Comparison of ENCODE assay signal across 8 cellular contexts in the genomic region with DNA sequence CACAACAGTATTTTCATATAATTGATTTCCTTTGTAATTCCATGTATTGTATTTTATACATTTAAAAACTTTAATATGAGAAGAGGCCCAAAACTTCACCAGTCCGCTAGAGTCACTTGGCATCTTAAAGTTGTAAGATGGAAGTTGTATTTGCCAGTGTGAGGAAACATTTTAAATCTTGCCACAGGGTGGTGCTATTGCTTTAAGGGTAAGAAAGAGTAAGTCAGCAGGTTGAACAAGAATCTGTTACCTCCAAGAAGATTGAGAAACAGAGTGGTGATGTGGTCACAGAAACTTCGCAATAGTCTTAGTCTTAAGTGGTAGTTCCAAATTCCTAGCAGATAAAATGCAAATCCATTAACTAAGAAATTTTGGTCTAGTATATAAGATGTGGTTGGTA. TPM values are rescaled to one million over a fixed set of nuclear protein-coding genes. Genes with fewer than 3 reads are reported as not detected.
DNase-seq lines count a peak whose midpoint lies in the region; ATAC-seq and TF ChIP-seq lines count a peak whose summit lies in the region.

No MANE protein-coding gene starts in this region.

- no peak overlapping the region for H3K27ac Mint-ChIP-seq in activated T-helper 17 cell treated with anti-CD3 and anti-CD28 coated beads, Interleukin-2, amount 50 U/mL, for 72 hours

- H3K4me3 ChIP-seq in AG09309 (ENCODE audit: control insufficient read depth, low read depth, low read length) (no peak overlapping the region), GM12865 (ENCODE audit: low read depth, low read length) (no peak overlapping the region), heart right ventricle (no peak overlapping the region)

- H3K9me3 ChIP-seq in heart right ventricle = peaks cover 0 to 9% (median 0%) of the 10 kb centered on the region in 11 donors

- peaks cover 0 to 5% (median 0%) of the 10 kb centered on the region in 9 donors for H3K4me1 ChIP-seq in heart right ventricle

- DNase-seq in AG09309 (ENCODE audit: low read depth) (peak; percentile 97), GM12865 (ENCODE audit: low read depth) (peak; percentile 93), NCI-H460 (ENCODE audit: extremely low read depth, low read depth) (peak; percentile 68), heart right ventricle (peak in 1 of 2 donors; percentile 32), retina (peak; percentile 8)

- intact Hi-C loops in heart right ventricle (cut with DNase I) = loop anchor here in 9 of 10 donors (2.0 to 10.0 kb wide), 7 partner anchors 52 to 252 kb away; no protein-coding TSS in a partner anchor

- peaks cover 0 to under 1% (median 0%) of the 10 kb centered on the region in 7 donors for H3K27me3 ChIP-seq in heart right ventricle

- H3K36me3 Mint-ChIP-seq in activated T-helper 17 cell treated with anti-CD3 and anti-CD28 coated beads, Interleukin-2, amount 50 U/mL, for 72 hours (ENCODE audit: low read depth) = no peaks in the 10 kb centered on the region

- H3K4me3 Mint-ChIP-seq in activated T-helper 17 cell treated with anti-CD3 and anti-CD28 coated beads, Interleukin-2, amount 50 U/mL, for 72 hours = no peak overlapping the region

- 42 to 43% methylated on average over 2 of the region's 2 CpGs for WGBS in heart right ventricle, 2 donors

- H3K27ac ChIP-seq in heart right ventricle = no peak overlapping the region

- H3K27me3 Mint-ChIP-seq in activated T-helper 17 cell treated with anti-CD3 and anti-CD28 coated beads, Interleukin-2, amount 50 U/mL, for 72 hours = peaks cover under 1% of the 10 kb centered on the region

- no peaks in the 10 kb centered on the region for H3K36me3 ChIP-seq in heart right ventricle

- TF ChIP-seq CTCF in AG09309 (IDR thresholded peaks at IDR 0.05; ENCODE audit: control insufficient read depth, insufficient read depth, low read depth, low read length, missing control alignments) = peak; percentile 59
- TF ChIP-seq CTCF in GM12865 (IDR thresholded peaks at IDR 0.05; ENCODE audit: insufficient read depth, low read depth, low read length, missing control alignments) = peak; percentile 53
- peak; percentile 10 to 62 (median 58) for TF ChIP-seq CTCF in heart right ventricle (IDR thresholded peaks at IDR 0.05)

- ATAC-seq in HG03354 (IDR thresholded peaks at IDR 0.05; ENCODE audit: poor library complexity, severe bottlenecking, unreplicated experiment) (peak; percentile 70), heart right ventricle (peak in 7 of 8 donors; percentile 34 to 81 (median 64)), HG02588 (IDR thresholded peaks at IDR 0.05; ENCODE audit: unreplicated experiment) (no peak)
- ATAC-seq in activated T-helper 17 cell treated with anti-CD3 and anti-CD28 coated beads, Interleukin-2, amount 50 U/mL, for 72 hours (replicated peaks) = peak; percentile 79

- no peaks in the 10 kb centered on the region for H3K9me3 Mint-ChIP-seq in activated T-helper 17 cell treated with anti-CD3 and anti-CD28 coated beads, Interleukin-2, amount 50 U/mL, for 72 hours

- H3K4me1 Mint-ChIP-seq in activated T-helper 17 cell treated with anti-CD3 and anti-CD28 coated beads, Interleukin-2, amount 50 U/mL, for 72 hours = no peaks in the 10 kb centered on the region

RNA-seq across cellular contexts. Expression of gene RANBP6, which starts 39.8 kb away (rescaled TPM):
- total RNA-seq in NCI-H460 (2014; rRNA removed; shearing (Covaris generic)) = 14.5 and 16.0 TPM in 2 replicates
- 23.1 and 30.6 TPM in 2 replicates for polyA plus RNA-seq in NCI-H460 (2014; cell fraction: nucleus; rRNA removed)
- total RNA-seq in activated T-helper 17 cell treated with anti-CD3 and anti-CD28 coated beads, Interleukin-2, amount 50 U/mL, for 72 hours = 10 to 100 TPM; 14.6 to 22.7 TPM
- total RNA-seq in heart right ventricle = 10 to 100 TPM; 21.5 to 36.2 (median 26.8) TPM
- polyA plus RNA-seq in heart right ventricle = 10 to 100 TPM in 1 of 2 donors, 1 to 10 TPM in 1; 8.7 to 12.9 TPM
